ENCODE assay signal across 1 cellular context in the genomic region with DNA sequence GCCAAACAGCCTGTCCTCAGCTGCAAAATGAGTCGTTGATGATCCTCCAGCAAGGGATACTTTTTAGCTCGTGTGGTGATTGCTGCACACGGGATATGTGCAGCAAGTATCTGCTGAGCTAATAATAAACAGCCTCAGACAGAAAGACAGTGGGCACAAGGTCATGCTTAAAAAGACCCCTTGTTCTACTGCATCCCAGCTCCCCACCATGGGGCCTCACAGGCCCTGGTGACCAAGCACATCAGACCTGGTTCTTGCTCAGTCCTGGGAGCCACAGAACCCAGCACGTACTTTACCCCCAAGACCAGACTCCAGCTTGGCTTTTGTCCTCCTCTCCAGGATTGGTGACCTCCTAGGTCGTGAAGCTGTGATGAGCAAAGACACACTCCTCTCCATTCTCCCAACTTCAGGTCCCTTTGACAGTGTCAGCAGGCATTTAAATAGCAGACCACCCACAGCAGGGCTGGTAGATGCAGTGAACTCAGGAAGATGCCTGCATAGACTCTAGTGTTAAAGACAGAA.
TF ChIP-seq lines count a peak whose summit lies in the region.

No MANE protein-coding gene starts in this region.

TF ChIP-seq in HepG2, 621 proteins besides CTCF, POLR2A, EP300 and RAD21 (continued from another document and continues in another):
- TF ChIP-seq NR2F2 (IDR thresholded peaks at IDR 0.05; ENCODE audit: borderline replicate concordance, low read depth) (peak; percentile 75), ZNF747 (CRISPR knock-in tag; IDR thresholded peaks at IDR 0.05; ENCODE audit: borderline replicate concordance) (no peak), HOXA9 (CRISPR knock-in tag; IDR thresholded peaks at IDR 0.05; ENCODE audit: borderline replicate concordance) (no peak), TARDBP (CRISPR knock-in tag; IDR thresholded peaks at IDR 0.05) (0 out of 2 replicates have a peak, but pooled peaks have one; percentile 40), ARID3A (IDR thresholded peaks at IDR 0.05; ENCODE audit: low read depth, low read length) (no peak), PAXIP1 (CRISPR knock-in tag; conservative IDR thresholded peaks at IDR 0.05) (peak; percentile 80), RBFOX2 (IDR thresholded peaks at IDR 0.05; ENCODE audit: low read depth, low read length) (no peak; the same call in 1 of the 2 replicates), ISL2 (CRISPR knock-in tag; IDR thresholded peaks at IDR 0.05) (peak; percentile 45; the same call in 1 of the 2 replicates), ZNF713 (CRISPR knock-in tag; IDR thresholded peaks at IDR 0.05) (no peak), ZNF644 (CRISPR knock-in tag; IDR thresholded peaks at IDR 0.05; ENCODE audit: low read depth) (peak; percentile 53; the same call in 1 of the 2 replicates), ZNF205 (CRISPR knock-in tag; IDR thresholded peaks at IDR 0.05) (peak; percentile 96), RFXAP (CRISPR knock-in tag; IDR thresholded peaks at IDR 0.05; ENCODE audit: borderline replicate concordance) (no peak), SETDB1 (CRISPR knock-in tag; IDR thresholded peaks at IDR 0.05; ENCODE audit: borderline replicate concordance) (no peak), KDM3A (CRISPR knock-in tag; IDR thresholded peaks at IDR 0.05; ENCODE audit: low read depth) (no peak), ZNF124 (CRISPR knock-in tag; IDR thresholded peaks at IDR 0.05) (no peak), SOX6 (IDR thresholded peaks at IDR 0.05) (no peak), SOX6 (CRISPR knock-in tag; IDR thresholded peaks at IDR 0.05) (peak; percentile 79), PRPF4 (IDR thresholded peaks at IDR 0.05; ENCODE audit: low read depth, low read length, poor library complexity, severe bottlenecking) (no peak), SP1 (IDR thresholded peaks at IDR 0.05) (no peak), SP1 (CRISPR knock-in tag; IDR thresholded peaks at IDR 0.05) (no peak), SOX13 (IDR thresholded peaks at IDR 0.05) (peak; percentile 25; the same call in 1 of the 2 replicates), SOX13 (CRISPR knock-in tag; conservative IDR thresholded peaks at IDR 0.05 in 1 of 2, IDR thresholded peaks at IDR 0.05 in 1 of 2) (peak in 1 of 2 experiments; percentile 61; a peak in 2 of 4 replicates), RXRA (CRISPR knock-in tag; IDR thresholded peaks at IDR 0.05) (peak; percentile 71), NRL (CRISPR knock-in tag; IDR thresholded peaks at IDR 0.05; ENCODE audit: borderline replicate concordance) (no peak), ZNF3 (CRISPR knock-in tag; IDR thresholded peaks at IDR 0.05) (no peak), KLF16 (CRISPR knock-in tag; IDR thresholded peaks at IDR 0.05) (0 out of 4 replicates have a peak, but pooled peaks of 1 of the 2 experiments have one; percentile 33), NCOR1 (IDR thresholded peaks at IDR 0.05; ENCODE audit: borderline replicate concordance, low read length) (peak; percentile 79; the same call in 1 of the 2 replicates), ZBTB38 (CRISPR knock-in tag; IDR thresholded peaks at IDR 0.05) (0 out of 2 replicates have a peak, but pooled peaks have one; percentile 27), TBX2 (CRISPR knock-in tag; IDR thresholded peaks at IDR 0.05; ENCODE audit: borderline replicate concordance) (peak; percentile 29; the same call in 1 of the 2 replicates), TCF12 (IDR thresholded peaks at IDR 0.05) (no peak), TCF12 (CRISPR knock-in tag; IDR thresholded peaks at IDR 0.05) (no peak), FOXA3 (CRISPR knock-in tag; IDR thresholded peaks at IDR 0.05) (peak; percentile 27; the same call in 1 of the 2 replicates), PPARG (CRISPR knock-in tag; conservative IDR thresholded peaks at IDR 0.05) (0 out of 2 replicates have a peak, but pooled peaks have one; percentile 60), ZNF333 (CRISPR knock-in tag; IDR thresholded peaks at IDR 0.05; ENCODE audit: borderline replicate concordance) (0 out of 2 replicates have a peak, but pooled peaks have one; percentile 28), MYNN (CRISPR knock-in tag; IDR thresholded peaks at IDR 0.05; ENCODE audit: low read depth) (no peak), SALL1 (CRISPR knock-in tag; IDR thresholded peaks at IDR 0.05) (peak; percentile 91), XRCC5 (optimal IDR thresholded peaks at IDR 0.05; ENCODE audit: low read length) (no peak), YEATS4 (CRISPR knock-in tag; IDR thresholded peaks at IDR 0.05; ENCODE audit: borderline replicate concordance) (peak; percentile 43; the same call in 1 of the 2 replicates), BORCS8-MEF2B (CRISPR knock-in tag; IDR thresholded peaks at IDR 0.05) (0 out of 2 replicates have a peak, but pooled peaks have one; percentile 27), ZNF777 (CRISPR knock-in tag; IDR thresholded peaks at IDR 0.05) (peak; percentile 28; the same call in 1 of the 2 replicates), NR2F1 (CRISPR knock-in tag; IDR thresholded peaks at IDR 0.05) (peak; percentile 39 to 65), BCL6 (CRISPR knock-in tag; IDR thresholded peaks at IDR 0.05) (peak; percentile 72), HIVEP1 (CRISPR knock-in tag; IDR thresholded peaks at IDR 0.05) (no peak), ZNF710 (CRISPR knock-in tag; IDR thresholded peaks at IDR 0.05; ENCODE audit: borderline replicate concordance) (peak; percentile 46; the same call in 1 of the 2 replicates), ZFP37 (CRISPR knock-in tag; IDR thresholded peaks at IDR 0.05; ENCODE audit: borderline replicate concordance) (no peak), GATAD2A (CRISPR knock-in tag; IDR thresholded peaks at IDR 0.05) (peak; percentile 75)
- TF ChIP-seq, protein P1, sequence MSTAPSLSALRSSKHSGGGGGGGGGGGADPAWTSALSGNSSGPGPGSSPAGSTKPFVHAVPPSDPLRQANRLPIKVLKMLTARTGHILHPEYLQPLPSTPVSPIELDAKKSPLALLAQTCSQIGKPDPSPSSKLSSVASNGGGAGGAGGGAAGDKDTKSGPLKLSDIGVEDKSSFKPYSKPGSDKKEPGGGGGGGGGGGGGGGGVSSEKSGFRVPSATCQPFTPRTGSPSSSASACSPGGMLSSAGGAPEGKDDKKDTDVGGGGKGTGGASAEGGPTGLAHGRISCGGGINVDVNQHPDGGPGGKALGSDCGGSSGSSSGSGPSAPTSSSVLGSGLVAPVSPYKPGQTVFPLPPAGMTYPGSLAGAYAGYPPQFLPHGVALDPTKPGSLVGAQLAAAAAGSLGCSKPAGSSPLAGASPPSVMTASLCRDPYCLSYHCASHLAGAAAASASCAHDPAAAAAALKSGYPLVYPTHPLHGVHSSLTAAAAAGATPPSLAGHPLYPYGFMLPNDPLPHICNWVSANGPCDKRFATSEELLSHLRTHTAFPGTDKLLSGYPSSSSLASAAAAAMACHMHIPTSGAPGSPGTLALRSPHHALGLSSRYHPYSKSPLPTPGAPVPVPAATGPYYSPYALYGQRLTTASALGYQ (CRISPR knock-in tag; IDR thresholded peaks at IDR 0.05), result no peak
- TF ChIP-seq, protein P2, sequence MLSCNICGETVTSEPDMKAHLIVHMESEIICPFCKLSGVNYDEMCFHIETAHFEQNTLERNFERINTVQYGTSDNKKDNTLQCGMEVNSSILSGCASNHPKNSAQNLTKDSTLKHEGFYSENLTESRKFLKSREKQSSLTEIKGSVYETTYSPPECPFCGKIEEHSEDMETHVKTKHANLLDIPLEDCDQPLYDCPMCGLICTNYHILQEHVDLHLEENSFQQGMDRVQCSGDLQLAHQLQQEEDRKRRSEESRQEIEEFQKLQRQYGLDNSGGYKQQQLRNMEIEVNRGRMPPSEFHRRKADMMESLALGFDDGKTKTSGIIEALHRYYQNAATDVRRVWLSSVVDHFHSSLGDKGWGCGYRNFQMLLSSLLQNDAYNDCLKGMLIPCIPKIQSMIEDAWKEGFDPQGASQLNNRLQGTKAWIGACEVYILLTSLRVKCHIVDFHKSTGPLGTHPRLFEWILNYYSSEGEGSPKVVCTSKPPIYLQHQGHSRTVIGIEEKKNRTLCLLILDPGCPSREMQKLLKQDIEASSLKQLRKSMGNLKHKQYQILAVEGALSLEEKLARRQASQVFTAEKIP (CRISPR knock-in tag; IDR thresholded peaks at IDR 0.05; ENCODE audit: borderline replicate concordance), result no peak
- TF ChIP-seq, protein P3, sequence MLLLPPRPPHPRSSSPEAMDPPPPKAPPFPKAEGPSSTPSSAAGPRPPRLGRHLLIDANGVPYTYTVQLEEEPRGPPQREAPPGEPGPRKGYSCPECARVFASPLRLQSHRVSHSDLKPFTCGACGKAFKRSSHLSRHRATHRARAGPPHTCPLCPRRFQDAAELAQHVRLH (CRISPR knock-in tag; IDR thresholded peaks at IDR 0.05; ENCODE audit: borderline replicate concordance, low read depth), result no peak
- TF ChIP-seq, protein P4, sequence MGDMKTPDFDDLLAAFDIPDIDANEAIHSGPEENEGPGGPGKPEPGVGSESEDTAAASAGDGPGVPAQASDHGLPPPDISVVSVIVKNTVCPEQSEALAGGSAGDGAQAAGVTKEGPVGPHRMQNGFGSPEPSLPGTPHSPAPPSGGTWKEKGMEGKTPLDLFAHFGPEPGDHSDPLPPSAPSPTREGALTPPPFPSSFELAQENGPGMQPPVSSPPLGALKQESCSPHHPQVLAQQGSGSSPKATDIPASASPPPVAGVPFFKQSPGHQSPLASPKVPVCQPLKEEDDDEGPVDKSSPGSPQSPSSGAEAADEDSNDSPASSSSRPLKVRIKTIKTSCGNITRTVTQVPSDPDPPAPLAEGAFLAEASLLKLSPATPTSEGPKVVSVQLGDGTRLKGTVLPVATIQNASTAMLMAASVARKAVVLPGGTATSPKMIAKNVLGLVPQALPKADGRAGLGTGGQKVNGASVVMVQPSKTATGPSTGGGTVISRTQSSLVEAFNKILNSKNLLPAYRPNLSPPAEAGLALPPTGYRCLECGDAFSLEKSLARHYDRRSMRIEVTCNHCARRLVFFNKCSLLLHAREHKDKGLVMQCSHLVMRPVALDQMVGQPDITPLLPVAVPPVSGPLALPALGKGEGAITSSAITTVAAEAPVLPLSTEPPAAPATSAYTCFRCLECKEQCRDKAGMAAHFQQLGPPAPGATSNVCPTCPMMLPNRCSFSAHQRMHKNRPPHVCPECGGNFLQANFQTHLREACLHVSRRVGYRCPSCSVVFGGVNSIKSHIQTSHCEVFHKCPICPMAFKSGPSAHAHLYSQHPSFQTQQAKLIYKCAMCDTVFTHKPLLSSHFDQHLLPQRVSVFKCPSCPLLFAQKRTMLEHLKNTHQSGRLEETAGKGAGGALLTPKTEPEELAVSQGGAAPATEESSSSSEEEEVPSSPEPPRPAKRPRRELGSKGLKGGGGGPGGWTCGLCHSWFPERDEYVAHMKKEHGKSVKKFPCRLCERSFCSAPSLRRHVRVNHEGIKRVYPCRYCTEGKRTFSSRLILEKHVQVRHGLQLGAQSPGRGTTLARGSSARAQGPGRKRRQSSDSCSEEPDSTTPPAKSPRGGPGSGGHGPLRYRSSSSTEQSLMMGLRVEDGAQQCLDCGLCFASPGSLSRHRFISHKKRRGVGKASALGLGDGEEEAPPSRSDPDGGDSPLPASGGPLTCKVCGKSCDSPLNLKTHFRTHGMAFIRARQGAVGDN (CRISPR knock-in tag; IDR thresholded peaks at IDR 0.05), result peak; percentile 45
